8 cellular contexts compared by ENCODE assay signal in the genomic region with DNA sequence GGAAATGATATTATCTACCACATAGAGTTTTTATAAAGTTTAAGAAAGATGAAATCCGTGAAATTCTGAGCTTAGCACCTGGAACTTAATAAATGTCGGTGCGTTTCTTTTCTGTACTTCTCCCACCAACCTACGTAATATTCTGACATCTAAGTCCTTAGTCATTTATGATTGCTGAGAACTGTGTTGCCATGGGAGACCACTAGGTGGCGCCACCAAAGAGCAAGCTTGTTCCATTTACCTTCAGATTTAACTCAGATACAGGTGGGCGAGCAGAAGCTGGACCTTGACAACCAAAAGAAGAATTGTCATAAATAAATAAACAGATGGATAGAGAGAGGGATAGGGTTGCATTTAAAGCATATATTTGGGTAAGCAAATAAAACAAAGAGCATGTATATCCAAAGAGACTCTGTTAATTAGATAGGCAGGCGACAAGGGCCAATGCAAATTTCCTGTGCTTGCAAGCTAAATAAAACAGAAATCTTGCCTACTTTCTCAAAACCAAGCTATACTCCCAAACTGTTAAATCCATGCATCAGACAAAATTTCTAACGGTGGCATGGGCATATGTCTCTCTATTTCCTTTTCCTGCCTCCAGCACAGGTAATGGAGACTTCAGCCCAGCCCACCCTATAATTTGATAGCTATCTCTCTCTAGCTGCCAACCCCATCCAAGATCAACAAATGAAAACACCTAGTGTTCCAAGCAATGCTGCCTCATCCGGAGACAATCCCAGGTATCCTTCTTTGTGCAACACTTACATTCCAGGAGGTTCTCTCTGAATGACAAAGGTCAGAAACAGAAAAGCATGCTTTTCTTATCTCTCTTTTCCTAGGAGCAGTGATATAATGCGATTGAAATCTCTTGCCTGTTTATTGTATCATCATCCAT.
DNase-seq lines count a peak whose midpoint lies in the region; ATAC-seq and TF ChIP-seq lines count a peak whose summit lies in the region.

No MANE protein-coding gene starts in this region.

- H3K27me3 Mint-ChIP-seq in T-cell: no peaks in the 10 kb centered on the region

- intact Hi-C loops in left cardiac atrium (cut with DNase I): no loop called here

- no peaks in the 10 kb centered on the region for H3K4me1 Mint-ChIP-seq in T-cell

- no peaks in the 10 kb centered on the region for H3K36me3 Mint-ChIP-seq in T-cell

- no peak overlapping the region for H3K27ac ChIP-seq in HL-60 (replicated peaks)

- POLR2A ChIA-PET in T-cell (lab: Charles Lee): no interaction called here

- no peak overlapping the region for H3K4me3 Mint-ChIP-seq in T-cell

- CTCF ChIA-PET in T-cell (lab: Charles Lee): interaction anchor here in 1 of 2 donors (0.7 kb wide), 1 partner anchor 23 kb away, joined by 3 read pairs; no protein-coding TSS in a partner anchor

- peaks cover 0 to 11% (median 4%) of the 10 kb centered on the region in 3 donors for H3K9me3 Mint-ChIP-seq in T-cell

- H3K27ac Mint-ChIP-seq in T-cell: no peak overlapping the region

- ATAC-seq in left cardiac atrium (no peak), T-cell (replicated peaks in 1 of 4) (no peak)

- DNase-seq in AG09309 (ENCODE audit: low read depth) (no peak), GM10266 (ENCODE audit: extremely low spot score) (peak; percentile 8), HL-60 (ENCODE audit: low read depth in 1 of 2, low spot score in 1 of 2) (peak; percentile 22 to 37), UCSD-AML1 (lab: John Stamatoyannopoulos, UW; ENCODE audit: unreplicated experiment) (peak; percentile 23), left cardiac atrium (peak; percentile 27), NCI-H2196 (lab: John Stamatoyannopoulos, UW; ENCODE audit: unreplicated experiment) (no peak), T-cell (no peak)
- peak; percentile 3 to 9 for DNase-seq in stimulated activated CD8-positive, alpha-beta memory T cell treated with anti-CD3 and anti-CD28 coated beads, Interleukin-15, amount 100 ng/mL, for 48 hours (ENCODE audit: low read depth in 2 of 2)

- no peak overlapping the region for H3K4me3 ChIP-seq in AG09309 (ENCODE audit: control insufficient read depth, low read depth, low read length)
- H3K4me3 ChIP-seq in HL-60 (replicated peaks; ENCODE audit: insufficient read depth, low read length): no peak overlapping the region

- H3K27me3 ChIP-seq in HL-60 (ENCODE audit: insufficient read depth, poor library complexity, severe bottlenecking): no peaks in the 10 kb centered on the region

- peak; percentile 67 for TF ChIP-seq CTCF in AG09309 (IDR thresholded peaks at IDR 0.05; ENCODE audit: control insufficient read depth, insufficient read depth, low read depth, low read length, missing control alignments)
- peak; percentile 82 for TF ChIP-seq CTCF in GM10266 (IDR thresholded peaks at IDR 0.05; ENCODE audit: control insufficient read depth, insufficient read depth, low read depth, missing control alignments)
- TF ChIP-seq CTCF in HL-60 (IDR thresholded peaks at IDR 0.05; ENCODE audit: insufficient read depth, low read length): peak; percentile 79

Comparison
In these comparisons a context has a peak if more than half of its experiments do, and no peak if none do; other contexts are left out.
1. DNase-seq: peak in GM10266 (single experiment), HL-60 (2 of 2), UCSD-AML1 (single experiment), left cardiac atrium (single experiment) and stimulated activated CD8-positive, alpha-beta memory T cell treated with anti-CD3 and anti-CD28 coated beads, Interleukin-15, amount 100 ng/mL, for 48 hours (2 of 2); none in AG09309 (single experiment), NCI-H2196 (single experiment) and T-cell (0 of 34).
2. Peak in every context shown above with its lines, with median percentiles within 50 percentile points of each other: CTCF ChIP-seq.